8 cellular contexts compared by ENCODE assay signal in the genomic region with DNA sequence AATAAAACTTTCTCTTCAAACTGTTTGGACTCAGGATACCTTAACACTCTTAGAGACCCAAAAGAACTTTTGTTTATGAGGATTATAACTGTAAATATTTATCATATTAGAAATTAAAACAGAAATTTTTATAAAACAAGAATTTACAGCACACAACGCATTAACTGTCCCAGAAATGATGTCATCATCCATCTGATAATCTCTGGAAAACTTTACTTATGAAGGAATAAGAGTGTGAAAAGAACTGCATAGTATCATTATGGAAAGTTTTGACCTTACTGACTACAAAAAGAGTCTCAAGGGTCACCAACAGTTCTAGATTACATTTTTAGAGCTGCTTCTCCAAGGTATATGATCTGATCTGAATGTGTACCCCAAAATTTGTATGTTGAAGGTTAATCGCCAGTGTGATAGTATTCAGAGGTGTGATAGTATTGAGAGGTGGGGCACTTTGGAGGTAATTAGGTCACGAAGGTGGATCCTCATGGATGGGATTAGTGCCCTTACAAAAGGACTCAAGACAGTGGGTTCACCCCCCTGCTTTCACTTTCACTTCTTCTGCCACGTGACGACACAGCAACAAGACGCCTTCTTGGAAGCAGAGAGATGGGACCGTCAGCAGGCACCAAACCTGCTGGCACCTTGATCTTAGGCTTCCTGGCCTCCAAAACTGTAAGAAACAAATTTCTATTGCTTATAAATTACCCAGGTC.
DNase-seq lines count a peak whose midpoint lies in the region; ATAC-seq and TF ChIP-seq lines count a peak whose summit lies in the region.

No MANE protein-coding gene starts in this region.

- H3K36me3 Mint-ChIP-seq in stimulated activated memory B cell treated with anti-CD40 and anti-IgM and Interleukin-4, amounts not matched to agents 10 μg/mL and 1 μg/mL and 100 μg/mL, for 72 hours, result no peaks in the 10 kb centered on the region

- no peak for TF ChIP-seq CTCF in adrenal gland (IDR thresholded peaks at IDR 0.05)

- peaks cover 24% of the 10 kb centered on the region for H3K27me3 Mint-ChIP-seq in stimulated activated memory B cell treated with anti-CD40 and anti-IgM and Interleukin-4, amounts not matched to agents 10 μg/mL and 1 μg/mL and 100 μg/mL, for 72 hours

- no peaks in the 10 kb centered on the region for H3K27me3 ChIP-seq in adrenal gland

- peak; percentile 20 for DNase-seq in activated CD8-positive, alpha-beta memory T cell treated with anti-CD3 and anti-CD28 coated beads, Interleukin-2, amount 50 U/mL, for 4 hours
- DNase-seq in activated CD8-positive, alpha-beta memory T cell treated with anti-CD3 and anti-CD28 coated beads, Interleukin-2, amount 50 U/mL, for 48 hours, result no peak
- DNase-seq in NOMO-1 (lab: John Stamatoyannopoulos, UW; ENCODE audit: unreplicated experiment in 2 of 2) (peak; percentile 11 to 38), adrenal gland (peak in 4 of 7 donors; percentile 8 to 55 (median 16))
- no peak for DNase-seq in activated CD4-positive, CD25-positive, alpha-beta regulatory T cell (lab: John Stamatoyannopoulos, UW)

- H3K9me3 Mint-ChIP-seq in stimulated activated memory B cell treated with anti-CD40 and anti-IgM and Interleukin-4, amounts not matched to agents 10 μg/mL and 1 μg/mL and 100 μg/mL, for 72 hours, result no peaks in the 10 kb centered on the region

- no peaks in the 10 kb centered on the region for H3K9me3 ChIP-seq in adrenal gland (replicated peaks in 1 of 3)

- intact Hi-C loops in adrenal gland (cut with DNase I), result no loop called here

- no peak for ATAC-seq in stimulated activated memory B cell treated with anti-CD40 and anti-IgM and Interleukin-4, amounts not matched to agents 10 μg/mL and 1 μg/mL and 100 μg/mL, for 72 hours
- ATAC-seq in GM18505 (IDR thresholded peaks at IDR 0.05; ENCODE audit: unreplicated experiment), result no peak
- ATAC-seq in GM21723 (IDR thresholded peaks at IDR 0.05; ENCODE audit: unreplicated experiment), result no peak

- H3K36me3 ChIP-seq in adrenal gland (replicated peaks in 1 of 2), result no peaks in the 10 kb centered on the region

- H3K4me3 Mint-ChIP-seq in stimulated activated memory B cell treated with anti-CD40 and anti-IgM and Interleukin-4, amounts not matched to agents 10 μg/mL and 1 μg/mL and 100 μg/mL, for 72 hours, result peak overlapping the region; percentile 40

- H3K4me1 ChIP-seq in adrenal gland (replicated peaks in 1 of 2), result no peaks in the 10 kb centered on the region

- no peak overlapping the region for H3K27ac ChIP-seq in adrenal gland

- H3K4me1 Mint-ChIP-seq in stimulated activated memory B cell treated with anti-CD40 and anti-IgM and Interleukin-4, amounts not matched to agents 10 μg/mL and 1 μg/mL and 100 μg/mL, for 72 hours, result peaks cover 9% of the 10 kb centered on the region

- WGBS in adrenal gland, 4 donors, result 74 to 81% (median 75%) methylated on average over 7 of the region's 7 CpGs

- H3K27ac Mint-ChIP-seq in stimulated activated memory B cell treated with anti-CD40 and anti-IgM and Interleukin-4, amounts not matched to agents 10 μg/mL and 1 μg/mL and 100 μg/mL, for 72 hours, result no peak overlapping the region

- TF ChIP-seq POLR2A in adrenal gland (IDR thresholded peaks at IDR 0.05), result no peak
- TF ChIP-seq POLR2A in GM18505 (IDR thresholded peaks at IDR 0.05; ENCODE audit: borderline replicate concordance, extremely low read depth, insufficient read depth, insufficient read length), result no peak

- H3K4me3 ChIP-seq in adrenal gland, result peak overlapping the region in 1 of 4 donors; percentile 3

Comparison
In these comparisons a context has a peak if more than half of its experiments do, and no peak if none do; other contexts are left out.
1. DNase-seq: peak in activated CD8-positive, alpha-beta memory T cell treated with anti-CD3 and anti-CD28 coated beads, Interleukin-2, amount 50 U/mL, for 4 hours (single experiment), NOMO-1 (2 of 2) and adrenal gland (4 of 7); none in activated CD8-positive, alpha-beta memory T cell treated with anti-CD3 and anti-CD28 coated beads, Interleukin-2, amount 50 U/mL, for 48 hours (single experiment) and activated CD4-positive, CD25-positive, alpha-beta regulatory T cell (0 of 4).